15 cellular contexts compared by ENCODE assay signal in genomic region chr1:178745260-178745659, GRCh38.
"Had no signal": no experiment of that assay in that cellular context is flagged by ENCODE, and none has a peak within 500 bp of the region (broad histone marks: within the 10 kb centered on the region; RNA-seq: fewer than 3 reads in every experiment).

No MANE protein-coding gene starts in this region.

- H3K27ac Mint-ChIP-seq: immature natural killer cell had no signal

- ATAC-seq: gastroesophageal sphincter; left cardiac atrium; left ventricle myocardium superior; naive thymus-derived CD8-positive, alpha-beta T cell had no signal

- H3K27me3 Mint-ChIP-seq: naive thymus-derived CD8-positive, alpha-beta T cell had no signal

- H3K9me3 Mint-ChIP-seq: immature natural killer cell had no signal

- H3K4me1 Mint-ChIP-seq: immature natural killer cell had no signal

- DNase-seq: dermis blood vessel endothelial cell; esophagus squamous epithelium; foreskin fibroblast; glutamatergic neuron; immature natural killer cell; kidney; left cardiac atrium; left ventricle myocardium superior; naive thymus-derived CD8-positive, alpha-beta T cell; sigmoid colon; stimulated activated CD4-positive, alpha-beta T cell treated with anti-CD3 and anti-CD28 coated beads, Interleukin-2, amount 100 ng/mL, for 24 hours; stimulated activated CD4-positive, alpha-beta T cell treated with anti-CD3 and anti-CD28 coated beads, Interleukin-4, amount 100 ng/mL, for 4 hours; stimulated activated naive CD4-positive, alpha-beta T cell treated with Interleukin-2 at 50 U/mL for 16 hours; trophoblast cell had no signal

- H3K4me3 Mint-ChIP-seq: immature natural killer cell; naive thymus-derived CD8-positive, alpha-beta T cell had no signal
